In genomic region chr11:40183073-40184064, GRCh38 we compare ENCODE assay signal across 13 cellular contexts.
DNase-seq lines count a peak whose midpoint lies in the region; ATAC-seq lines count a peak whose summit lies in the region.
"Had no signal": no experiment of that assay in that cellular context is flagged by ENCODE, and none has a peak within 500 bp of the region (broad histone marks: within the 10 kb centered on the region; RNA-seq: fewer than 3 reads in every experiment).

No MANE protein-coding gene starts in this region.

- DNase-seq in caudate nucleus (lab: John Stamatoyannopoulos, UW): no peak
- DNase-seq in OCI-M1 (lab: John Stamatoyannopoulos, UW): no peak
- DNase-seq in DMS 273 treated with DMSO at 0.1 percent for 48 hours (lab: John Stamatoyannopoulos, UW): no peak
- no peak for DNase-seq in GDM1 (lab: John Stamatoyannopoulos, UW)
- DNase-seq: activated CD4-positive, alpha-beta memory T cell treated with anti-CD3 and anti-CD28 coated beads, Interleukin-2, amount 10 ng/mL, durations not matched to agents 7 days and 5 days; activated naive CD8-positive, alpha-beta T cell treated with anti-CD3 and anti-CD28 coated beads, Interleukin-2, amount 50 U/mL, for 24 hours; occipital lobe; stimulated activated naive B cell treated with anti-CD40 and anti-IgM and Interleukin-4, amounts not matched to agents 10 μg/mL and 1 μg/mL and 100 μg/mL, for 72 hours had no signal

- peak overlapping the region; percentile 14 for H3K27ac ChIP-seq in caudate nucleus (ENCODE audit: low read depth, low read length)
- H3K27ac ChIP-seq: gastroesophageal sphincter had no signal

- ATAC-seq in GM18868 (IDR thresholded peaks at IDR 0.05; ENCODE audit: unreplicated experiment): peak; percentile 93
- peak; percentile 82 for ATAC-seq in GM21576 (IDR thresholded peaks at IDR 0.05; ENCODE audit: unreplicated experiment)
- ATAC-seq in HG03095 (IDR thresholded peaks at IDR 0.05; ENCODE audit: unreplicated experiment): peak; percentile 81
- ATAC-seq in GM21526 (IDR thresholded peaks at IDR 0.05; ENCODE audit: low FRiP score, unreplicated experiment): no peak
- ATAC-seq: activated naive CD8-positive, alpha-beta T cell treated with anti-CD3 and anti-CD28 coated beads, Interleukin-2, amount 50 U/mL, for 24 hours; gastroesophageal sphincter; stimulated activated naive B cell treated with anti-CD40 and anti-IgM and Interleukin-4, amounts not matched to agents 10 μg/mL and 1 μg/mL and 100 μg/mL, for 72 hours had no signal
